1 cellular context compared by ENCODE assay signal in the genomic region with DNA sequence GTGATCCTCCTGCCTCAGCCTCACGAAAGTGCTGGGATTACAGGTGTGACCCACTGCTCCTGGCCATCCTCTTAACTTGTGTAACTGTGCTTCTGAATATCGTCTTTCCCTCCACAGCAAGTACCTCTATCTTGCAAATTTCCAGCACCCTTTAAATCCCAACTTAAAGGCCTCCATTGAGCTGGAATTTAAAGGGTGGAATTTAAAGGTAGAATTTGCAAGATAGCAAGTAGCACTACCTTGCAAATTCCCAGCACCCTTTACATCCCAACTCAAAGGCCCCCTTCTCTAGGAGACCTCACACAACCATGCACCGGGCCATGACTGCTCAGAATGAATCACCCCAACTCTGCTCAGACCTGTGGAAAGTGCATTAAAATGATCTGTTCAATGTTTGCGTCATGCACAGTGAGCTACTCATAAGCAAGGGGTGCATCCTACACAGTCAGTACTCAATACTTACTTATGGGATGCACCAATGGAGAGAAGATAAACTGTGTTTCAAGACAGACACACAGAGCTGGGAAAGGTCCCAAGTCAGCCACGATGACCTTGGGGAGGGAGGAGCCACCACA.
TF ChIP-seq lines count a peak whose summit lies in the region.

No MANE protein-coding gene starts in this region.

TF ChIP-seq in GM23338, 12 proteins besides CTCF, POLR2A, EP300 and RAD21 (continued from another document):
- TF ChIP-seq, protein P1, sequence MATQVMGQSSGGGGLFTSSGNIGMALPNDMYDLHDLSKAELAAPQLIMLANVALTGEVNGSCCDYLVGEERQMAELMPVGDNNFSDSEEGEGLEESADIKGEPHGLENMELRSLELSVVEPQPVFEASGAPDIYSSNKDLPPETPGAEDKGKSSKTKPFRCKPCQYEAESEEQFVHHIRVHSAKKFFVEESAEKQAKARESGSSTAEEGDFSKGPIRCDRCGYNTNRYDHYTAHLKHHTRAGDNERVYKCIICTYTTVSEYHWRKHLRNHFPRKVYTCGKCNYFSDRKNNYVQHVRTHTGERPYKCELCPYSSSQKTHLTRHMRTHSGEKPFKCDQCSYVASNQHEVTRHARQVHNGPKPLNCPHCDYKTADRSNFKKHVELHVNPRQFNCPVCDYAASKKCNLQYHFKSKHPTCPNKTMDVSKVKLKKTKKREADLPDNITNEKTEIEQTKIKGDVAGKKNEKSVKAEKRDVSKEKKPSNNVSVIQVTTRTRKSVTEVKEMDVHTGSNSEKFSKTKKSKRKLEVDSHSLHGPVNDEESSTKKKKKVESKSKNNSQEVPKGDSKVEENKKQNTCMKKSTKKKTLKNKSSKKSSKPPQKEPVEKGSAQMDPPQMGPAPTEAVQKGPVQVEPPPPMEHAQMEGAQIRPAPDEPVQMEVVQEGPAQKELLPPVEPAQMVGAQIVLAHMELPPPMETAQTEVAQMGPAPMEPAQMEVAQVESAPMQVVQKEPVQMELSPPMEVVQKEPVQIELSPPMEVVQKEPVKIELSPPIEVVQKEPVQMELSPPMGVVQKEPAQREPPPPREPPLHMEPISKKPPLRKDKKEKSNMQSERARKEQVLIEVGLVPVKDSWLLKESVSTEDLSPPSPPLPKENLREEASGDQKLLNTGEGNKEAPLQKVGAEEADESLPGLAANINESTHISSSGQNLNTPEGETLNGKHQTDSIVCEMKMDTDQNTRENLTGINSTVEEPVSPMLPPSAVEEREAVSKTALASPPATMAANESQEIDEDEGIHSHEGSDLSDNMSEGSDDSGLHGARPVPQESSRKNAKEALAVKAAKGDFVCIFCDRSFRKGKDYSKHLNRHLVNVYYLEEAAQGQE (IDR thresholded peaks at IDR 0.05; ENCODE audit: unreplicated experiment) = no peak
- TF ChIP-seq POLR2AphosphoS5 (IDR thresholded peaks at IDR 0.05; ENCODE audit: low read depth) = no peak
- TF ChIP-seq, protein P2, sequence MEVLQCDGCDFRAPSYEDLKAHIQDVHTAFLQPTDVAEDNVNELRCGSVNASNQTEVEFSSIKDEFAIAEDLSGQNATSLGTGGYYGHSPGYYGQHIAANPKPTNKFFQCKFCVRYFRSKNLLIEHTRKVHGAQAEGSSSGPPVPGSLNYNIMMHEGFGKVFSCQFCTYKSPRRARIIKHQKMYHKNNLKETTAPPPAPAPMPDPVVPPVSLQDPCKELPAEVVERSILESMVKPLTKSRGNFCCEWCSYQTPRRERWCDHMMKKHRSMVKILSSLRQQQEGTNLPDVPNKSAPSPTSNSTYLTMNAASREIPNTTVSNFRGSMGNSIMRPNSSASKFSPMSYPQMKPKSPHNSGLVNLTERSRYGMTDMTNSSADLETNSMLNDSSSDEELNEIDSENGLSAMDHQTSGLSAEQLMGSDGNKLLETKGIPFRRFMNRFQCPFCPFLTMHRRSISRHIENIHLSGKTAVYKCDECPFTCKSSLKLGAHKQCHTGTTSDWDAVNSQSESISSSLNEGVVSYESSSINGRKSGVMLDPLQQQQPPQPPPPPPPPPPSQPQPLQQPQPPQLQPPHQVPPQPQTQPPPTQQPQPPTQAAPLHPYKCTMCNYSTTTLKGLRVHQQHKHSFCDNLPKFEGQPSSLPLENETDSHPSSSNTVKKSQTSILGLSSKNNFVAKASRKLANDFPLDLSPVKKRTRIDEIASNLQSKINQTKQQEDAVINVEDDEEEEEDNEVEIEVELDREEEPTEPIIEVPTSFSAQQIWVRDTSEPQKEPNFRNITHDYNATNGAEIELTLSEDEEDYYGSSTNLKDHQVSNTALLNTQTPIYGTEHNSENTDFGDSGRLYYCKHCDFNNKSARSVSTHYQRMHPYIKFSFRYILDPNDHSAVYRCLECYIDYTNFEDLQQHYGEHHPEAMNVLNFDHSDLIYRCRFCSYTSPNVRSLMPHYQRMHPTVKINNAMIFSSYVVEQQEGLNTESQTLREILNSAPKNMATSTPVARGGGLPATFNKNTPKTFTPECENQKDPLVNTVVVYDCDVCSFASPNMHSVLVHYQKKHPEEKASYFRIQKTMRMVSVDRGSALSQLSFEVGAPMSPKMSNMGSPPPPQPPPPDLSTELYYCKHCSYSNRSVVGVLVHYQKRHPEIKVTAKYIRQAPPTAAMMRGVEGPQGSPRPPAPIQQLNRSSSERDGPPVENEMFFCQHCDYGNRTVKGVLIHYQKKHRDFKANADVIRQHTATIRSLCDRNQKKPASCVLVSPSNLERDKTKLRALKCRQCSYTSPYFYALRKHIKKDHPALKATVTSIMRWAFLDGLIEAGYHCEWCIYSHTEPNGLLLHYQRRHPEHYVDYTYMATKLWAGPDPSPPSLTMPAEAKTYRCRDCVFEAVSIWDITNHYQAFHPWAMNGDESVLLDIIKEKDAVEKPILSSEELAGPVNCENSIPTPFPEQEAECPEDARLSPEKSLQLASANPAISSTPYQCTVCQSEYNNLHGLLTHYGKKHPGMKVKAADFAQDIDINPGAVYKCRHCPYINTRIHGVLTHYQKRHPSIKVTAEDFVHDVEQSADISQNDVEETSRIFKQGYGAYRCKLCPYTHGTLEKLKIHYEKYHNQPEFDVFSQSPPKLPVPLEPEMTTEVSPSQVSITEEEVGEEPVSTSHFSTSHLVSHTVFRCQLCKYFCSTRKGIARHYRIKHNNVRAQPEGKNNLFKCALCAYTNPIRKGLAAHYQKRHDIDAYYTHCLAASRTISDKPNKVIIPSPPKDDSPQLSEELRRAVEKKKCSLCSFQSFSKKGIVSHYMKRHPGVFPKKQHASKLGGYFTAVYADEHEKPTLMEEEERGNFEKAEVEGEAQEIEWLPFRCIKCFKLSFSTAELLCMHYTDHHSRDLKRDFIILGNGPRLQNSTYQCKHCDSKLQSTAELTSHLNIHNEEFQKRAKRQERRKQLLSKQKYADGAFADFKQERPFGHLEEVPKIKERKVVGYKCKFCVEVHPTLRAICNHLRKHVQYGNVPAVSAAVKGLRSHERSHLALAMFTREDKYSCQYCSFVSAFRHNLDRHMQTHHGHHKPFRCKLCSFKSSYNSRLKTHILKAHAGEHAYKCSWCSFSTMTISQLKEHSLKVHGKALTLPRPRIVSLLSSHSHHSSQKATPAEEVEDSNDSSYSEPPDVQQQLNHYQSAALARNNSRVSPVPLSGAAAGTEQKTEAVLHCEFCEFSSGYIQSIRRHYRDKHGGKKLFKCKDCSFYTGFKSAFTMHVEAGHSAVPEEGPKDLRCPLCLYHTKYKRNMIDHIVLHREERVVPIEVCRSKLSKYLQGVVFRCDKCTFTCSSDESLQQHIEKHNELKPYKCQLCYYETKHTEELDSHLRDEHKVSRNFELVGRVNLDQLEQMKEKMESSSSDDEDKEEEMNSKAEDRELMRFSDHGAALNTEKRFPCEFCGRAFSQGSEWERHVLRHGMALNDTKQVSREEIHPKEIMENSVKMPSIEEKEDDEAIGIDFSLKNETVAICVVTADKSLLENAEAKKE (CRISPR knock-in tag; IDR thresholded peaks at IDR 0.05) = no peak
